1 cellular context compared by ENCODE assay signal in the genomic region with DNA sequence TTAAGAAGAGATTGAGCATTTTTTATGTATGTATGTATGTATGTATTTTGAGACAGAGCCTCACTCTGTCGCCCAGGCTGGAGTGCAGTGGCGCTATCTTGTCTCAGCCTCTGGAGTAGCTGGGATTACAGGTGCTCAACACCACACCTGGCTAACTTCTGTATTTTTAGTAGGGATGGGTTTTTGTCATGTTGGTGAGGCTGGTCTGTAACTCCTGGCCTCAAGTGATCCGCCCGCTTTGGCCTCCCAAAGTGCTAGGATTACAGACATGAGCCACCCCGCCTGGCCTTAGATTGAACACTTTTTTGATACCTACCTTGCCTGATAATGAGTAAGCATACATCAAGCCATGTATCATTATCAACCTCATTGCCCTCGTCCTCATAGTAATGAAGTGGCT.
TF ChIP-seq lines count a peak whose summit lies in the region.

No MANE protein-coding gene starts in this region.

TF ChIP-seq in K562, 482 proteins besides CTCF, POLR2A, EP300 and RAD21:
- TF ChIP-seq ZNF507 (tag; conservative IDR thresholded peaks at IDR 0.05) (no peak), ZEB2 (IDR thresholded peaks at IDR 0.05) (peak; percentile 59)
